21 cellular contexts compared by ENCODE assay signal in genomic region chr5:93307557-93307956, GRCh38.
DNase-seq lines count a peak whose midpoint lies in the region; ATAC-seq and TF ChIP-seq lines count a peak whose summit lies in the region.
"Had no signal": no experiment of that assay in that cellular context is flagged by ENCODE, and none has a peak within 500 bp of the region (broad histone marks: within the 10 kb centered on the region; RNA-seq: fewer than 3 reads in every experiment).

No MANE protein-coding gene starts in this region.

- H3K9ac ChIP-seq in PC-3 (ENCODE audit: low read length): no peak overlapping the region

- H3K27ac ChIP-seq in PC-3 (ENCODE audit: low read length) (peak overlapping the region; percentile 70), upper lobe of left lung (no peak overlapping the region)
- H3K27ac ChIP-seq: C4-2B, pancreas, right lobe of liver had no signal

- POLR2A ChIA-PET in PC-3 (lab: Charles Lee; ENCODE audit: unreplicated experiment): no interaction called here

- no peaks in the 10 kb centered on the region for H3F3A ChIP-seq in PC-3 (ENCODE audit: low read length, unreplicated experiment)

- no peak overlapping the region for H2AFZ ChIP-seq in PC-3 (ENCODE audit: low read length)

- H4K20me1 ChIP-seq in PC-3 (ENCODE audit: low read length): no peaks in the 10 kb centered on the region

- H3K4me1 ChIP-seq in PC-3 (ENCODE audit: insufficient read depth, low read length) (peaks cover 41% of the 10 kb centered on the region), upper lobe of left lung (no peaks in the 10 kb centered on the region)
- H3K4me1 ChIP-seq: pancreas, right lobe of liver had no signal

- no peaks in the 10 kb centered on the region for H3K9me3 ChIP-seq in PC-3 (ENCODE audit: low read length)
- H3K9me3 ChIP-seq in upper lobe of left lung: no peaks in the 10 kb centered on the region
- H3K9me3 ChIP-seq: pancreas, right lobe of liver had no signal

- H3K36me3 ChIP-seq in PC-3 (ENCODE audit: low read depth, low read length) (no peaks in the 10 kb centered on the region), upper lobe of left lung (no peaks in the 10 kb centered on the region)
- H3K36me3 ChIP-seq: MG63, pancreas, right lobe of liver had no signal

- no peaks in the 10 kb centered on the region for H3K79me2 ChIP-seq in PC-3 (ENCODE audit: low read length)

- H3K27me3 ChIP-seq in PC-3 (ENCODE audit: low read length) (no peaks in the 10 kb centered on the region), upper lobe of left lung (no peaks in the 10 kb centered on the region)
- H3K27me3 ChIP-seq: MG63, pancreas, right lobe of liver had no signal

- no peak for TF ChIP-seq EP300 in upper lobe of left lung (IDR thresholded peaks at IDR 0.05)

- TF ChIP-seq CTCF in PC-3 (conservative IDR thresholded peaks at IDR 0.05; ENCODE audit: low read depth, low read length) (no peak), choroid plexus epithelial cell (conservative IDR thresholded peaks at IDR 0.05; ENCODE audit: low read depth, low read length) (no peak), upper lobe of left lung (IDR thresholded peaks at IDR 0.05) (no peak)

- TF ChIP-seq POLR2A in upper lobe of left lung (IDR thresholded peaks at IDR 0.05): no peak

- H3K9me2 ChIP-seq in PC-3 (replicated peaks; ENCODE audit: low read length): no peaks in the 10 kb centered on the region

- no peak overlapping the region for H3K4me3 ChIP-seq in PC-3 (ENCODE audit: low read length)
- H3K4me3 ChIP-seq in choroid plexus epithelial cell (ENCODE audit: low read depth, low read length): no peak overlapping the region
- H3K4me3 ChIP-seq in upper lobe of left lung: no peak overlapping the region
- H3K4me3 ChIP-seq: MG63, pancreas, right lobe of liver had no signal

- intact Hi-C loops in PC-3 (cut with micrococcal nuclease): no loop called here

- no TSS peak for BruUV-seq in PC-3 (replicated peaks; lab: Mats Ljungman, UMichigan)

- H3K4me2 ChIP-seq in PC-3 (ENCODE audit: low read length): peak overlapping the region; percentile 42

- CTCF ChIA-PET in PC-3 (lab: Charles Lee): no interaction called here

- ATAC-seq in PC-3 (peak; percentile 84), upper lobe of left lung (ENCODE audit: low FRiP score in 2 of 2) (no peak)
- ATAC-seq: HCT116; pancreas; right lobe of liver; stimulated activated memory B cell treated with anti-CD40 and anti-IgM and Interleukin-4, amounts not matched to agents 10 μg/mL and 1 μg/mL and 100 μg/mL, for 72 hours had no signal

- DNase-seq in EL: peak; percentile 79
- DNase-seq in PC-3: peak; percentile 98
- peak; percentile 44 for DNase-seq in choroid plexus epithelial cell (ENCODE audit: low read depth)
- peak; percentile 54 for DNase-seq in non-pigmented ciliary epithelial cell (ENCODE audit: low read depth)
- no peak for DNase-seq in superior temporal gyrus (ENCODE audit: extremely low spot score)
- DNase-seq in DMS 273 (lab: John Stamatoyannopoulos, UW; ENCODE audit: unreplicated experiment): no peak
- no peak for DNase-seq in upper lobe of left lung
- DNase-seq: activated CD4-positive, alpha-beta T cell treated with anti-CD3 and anti-CD28 coated beads, Interleukin-2, amount 50 U/mL, for 1 hour; activated CD8-positive, alpha-beta memory T cell treated with anti-CD3 and anti-CD28 coated beads, Interleukin-2, amount 50 U/mL, for 4 hours; effector CD8-positive, alpha-beta T cell; foreskin melanocyte; hypothalamus; kidney; MG63; NCI-H1436 treated with DMSO at 0.1 percent for 48 hours; pancreas; right lobe of liver; SW 1271 had no signal

Comparison
In these comparisons a context has a peak if more than half of its experiments do, and no peak if none do; other contexts are left out.
1. DNase-seq: peak in EL (single experiment), PC-3 (single experiment), choroid plexus epithelial cell (single experiment) and non-pigmented ciliary epithelial cell (single experiment); none in superior temporal gyrus (single experiment), DMS 273 (single experiment) and upper lobe of left lung (0 of 2).